In genomic region chr9:10612649-10613398, GRCh38 we compare ENCODE assay signal across 8 cellular contexts. TPM values are rescaled to one million over a fixed set of nuclear protein-coding genes. Genes with fewer than 3 reads are reported as not detected.
DNase-seq lines count a peak whose midpoint lies in the region; ATAC-seq and TF ChIP-seq lines count a peak whose summit lies in the region.

Gene PTPRD (minus strand): TSS chr9:10613002.

- in situ Hi-C loops in G401 (cut with HindIII; ENCODE audit: low sequenced_read_pairs) = no loop called here
- in situ Hi-C loops in Panc1 (cut with HindIII; ENCODE audit: low pct_unique_long_range_greater_than_20kb, low sequenced_read_pairs) = no loop called here

- no peaks in the 10 kb centered on the region for H3K36me3 ChIP-seq in Panc1 (ENCODE audit: control insufficient read depth, insufficient read depth, low read length)
- H3K36me3 ChIP-seq in lower lobe of right lung = no peaks in the 10 kb centered on the region
- no peaks in the 10 kb centered on the region for H3K36me3 ChIP-seq in stomach smooth muscle (ENCODE audit: control insufficient read depth in 2 of 2, insufficient read depth in 2 of 2, low read length in 2 of 2)

- intact Hi-C loops in Panc1 (cut with micrococcal nuclease; ENCODE audit: unreplicated experiment) (no loop called here), lower lobe of right lung (cut with DNase I) (no loop called here)

- no TSS peak for BruUV-seq in Panc1 (replicated peaks; lab: Mats Ljungman, UMichigan)

- POLR2A ChIA-PET in Panc1 (lab: Charles Lee) = no interaction called here

- H3K4me3 ChIP-seq in Panc1 (ENCODE audit: low read depth in 2 of 2, low read length in 2 of 2) (peak within 1 kb of the TSS; percentile 27 to 32), lower lobe of right lung (peak within 1 kb of the TSS; percentile 49), stomach smooth muscle (ENCODE audit: low read length in 2 of 2) (peak within 1 kb of the TSS; percentile 57 to 65)

- no peak within 1 kb of the TSS for H3K27ac ChIP-seq in Panc1 (ENCODE audit: low read length)
- no peak within 1 kb of the TSS for H3K27ac ChIP-seq in lower lobe of right lung
- no peak within 1 kb of the TSS for H3K27ac ChIP-seq in stomach smooth muscle (ENCODE audit: low read length)

- peak; percentile 88 for ATAC-seq in GM21367 (IDR thresholded peaks at IDR 0.05; ENCODE audit: unreplicated experiment)
- peak; percentile 55 for ATAC-seq in HG03575 (IDR thresholded peaks at IDR 0.05; ENCODE audit: extremely low read depth, insufficient number of reproducible peaks, low FRiP score, unreplicated experiment)
- peak; percentile 84 for ATAC-seq in Panc1
- ATAC-seq in lower lobe of right lung = peak; percentile 90

- no peaks in the 10 kb centered on the region for H3K9me3 ChIP-seq in Panc1 (ENCODE audit: control insufficient read depth, insufficient read depth, low read depth, low read length)
- no peaks in the 10 kb centered on the region for H3K9me3 ChIP-seq in lower lobe of right lung
- no peaks in the 10 kb centered on the region for H3K9me3 ChIP-seq in stomach smooth muscle (ENCODE audit: control insufficient read depth in 2 of 2, low read length in 2 of 2)

- H3K27me3 ChIP-seq in Panc1 (ENCODE audit: control insufficient read depth, insufficient read depth, low read length) (no peaks in the 10 kb centered on the region), lower lobe of right lung (ENCODE audit: low read depth) (peaks cover 21% of the 10 kb centered on the region), stomach smooth muscle (ENCODE audit: control insufficient read depth in 1 of 2, insufficient read depth in 2 of 2, low read length in 2 of 2) (peaks cover 17 to 46% of the 10 kb centered on the region in 2 donors)

- no peak within 1 kb of the TSS for H3K9ac ChIP-seq in stomach smooth muscle (ENCODE audit: low read length in 2 of 2)

- H3K4me1 ChIP-seq in Panc1 (ENCODE audit: control insufficient read depth, insufficient read depth, low read length) (no peaks in the 10 kb centered on the region), lower lobe of right lung (no peaks in the 10 kb centered on the region), stomach smooth muscle (ENCODE audit: control insufficient read depth, insufficient read depth, low read length) (peaks cover 6% of the 10 kb centered on the region)

- CTCF ChIA-PET in Panc1 (lab: Charles Lee) = no interaction called here

- TF ChIP-seq CTCF in Panc1 (IDR thresholded peaks at IDR 0.05) (peak; percentile 23; the same call in 1 of the 2 replicates), lower lobe of right lung (IDR thresholded peaks at IDR 0.05) (peak; percentile 11)

- DNase-seq in G401 (ENCODE audit: low spot score) (peak; percentile 11), Panc1 (ENCODE audit: low read depth, low spot score) (no peak), dermis blood vessel endothelial cell (peak; percentile 28), lower lobe of right lung (peak; percentile 74), KG1 (lab: John Stamatoyannopoulos, UW) (no peak)

RNA-seq across cellular contexts. Expression of gene PTPRD, which starts in this region (rescaled TPM):
- total RNA-seq in G401 (2014; rRNA removed; shearing (Covaris generic)) = 13.0 and 15.0 TPM in 2 replicates
- not detected for total RNA-seq in Panc1 (2021; ENCODE audit: unreplicated experiment)
- not detected for polyA plus RNA-seq in Panc1 (2012; ENCODE audit: insufficient read length)
- 3.2 and 16.1 TPM in 2 replicates for total RNA-seq in dermis blood vessel endothelial cell
- total RNA-seq in lower lobe of right lung = 17.2 TPM

Comparison
In these comparisons a context has a peak if more than half of its experiments do, and no peak if none do; other contexts are left out.
1. Peak in ATAC-seq and H3K4me3 ChIP-seq in Panc1; RNA of the gene not detected or under 1 TPM.
2. DNase-seq: peak in G401 (single experiment), dermis blood vessel endothelial cell (single experiment) and lower lobe of right lung (single experiment); none in Panc1 (single experiment) and KG1 (single experiment).
3. Peak in every context shown above with its lines, with median percentiles within 50 percentile points of each other: ATAC-seq and H3K4me3 ChIP-seq.